ENCODE assay signal across 8 cellular contexts in genomic region chr17:76501827-76502307, GRCh38. TPM values are rescaled to one million over a fixed set of nuclear protein-coding genes. Genes with fewer than 3 reads are reported as not detected.
A peak's percentile ranks its signal among the peaks of the same experiment; 100 is the strongest.
DNase-seq lines count a peak whose midpoint lies in the region; TF ChIP-seq lines count a peak whose summit lies in the region.

No MANE protein-coding gene starts in this region.

- H3K27ac ChIP-seq in SJSA1, result 0 out of 2 replicates have a peak overlapping the region, but pooled peaks have one; percentile 5
- peak overlapping the region; percentile 60 to 87 for H3K27ac ChIP-seq in esophagus (ENCODE audit: low read depth in 2 of 2, low read length in 1 of 2)
- no peak overlapping the region for H3K27ac ChIP-seq in trophoblast cell (ENCODE audit: low read depth, low read length)

- no TSS peak for BruUV-seq in Caco-2 (replicated peaks; lab: Mats Ljungman, UMichigan)

- H3K9ac ChIP-seq in trophoblast cell (ENCODE audit: low read length), result no peak overlapping the region

- H2AK5ac ChIP-seq in trophoblast cell (ENCODE audit: low read length), result peak overlapping the region; percentile 1

- H3K9me3 Mint-ChIP-seq in Caco-2 (ENCODE audit: unreplicated experiment), result no peaks in the 10 kb centered on the region

- H3K27ac Mint-ChIP-seq in Caco-2 (ENCODE audit: unreplicated experiment), result peak overlapping the region; percentile 91

- peaks cover 10% of the 10 kb centered on the region for H3K36me3 Mint-ChIP-seq in Caco-2 (ENCODE audit: insufficient read depth, unreplicated experiment)

- H2AFZ ChIP-seq in trophoblast cell (ENCODE audit: insufficient read depth, low read length, poor library complexity), result peak overlapping the region; percentile 24

- peak overlapping the region; percentile 12 for H4K12ac ChIP-seq in trophoblast cell (ENCODE audit: low read depth, low read length)

- H2BK120ac ChIP-seq in trophoblast cell (ENCODE audit: insufficient read depth, low read length, poor library complexity), result no peak overlapping the region

- H3K4me1 Mint-ChIP-seq in Caco-2 (ENCODE audit: low read depth, unreplicated experiment), result peaks cover 21% of the 10 kb centered on the region

- no peak overlapping the region for H2BK12ac ChIP-seq in trophoblast cell (ENCODE audit: low read length)

- peak overlapping the region; percentile 33 for H3K14ac ChIP-seq in trophoblast cell (ENCODE audit: low read length)

- H4K8ac ChIP-seq in trophoblast cell (ENCODE audit: low read depth, low read length), result peak overlapping the region; percentile 13

- no peak for DNase-seq in Caco-2
- DNase-seq in SJSA1 (ENCODE audit: low read depth in 1 of 2, low spot score in 2 of 2), result no peak
- DNase-seq in trophoblast cell, result no peak
- DNase-seq in C1 segment of cervical spinal cord (lab: John Stamatoyannopoulos, UW), result no peak
- no peak for DNase-seq in pons (ENCODE audit: low spot score)
- no peak for DNase-seq in T1000 (lab: John Stamatoyannopoulos, UW)
- DNase-seq in OCI-M1 (lab: John Stamatoyannopoulos, UW), result no peak

- H2BK5ac ChIP-seq in trophoblast cell (ENCODE audit: low read depth, low read length, poor library complexity), result no peak overlapping the region

- no peaks in the 10 kb centered on the region for H3K79me2 ChIP-seq in trophoblast cell (ENCODE audit: control insufficient read depth, insufficient read depth, low read length, poor library complexity)

- no peaks in the 10 kb centered on the region for H3K27me3 Mint-ChIP-seq in Caco-2 (ENCODE audit: insufficient read depth, unreplicated experiment)

- CTCF ChIA-PET in Caco-2 (lab: Charles Lee), result interaction anchor here (0.6 to 1.7 kb wide), 5 partner anchors 35 to 555 kb away, joined by 3 to 12 read pairs (median 3); partner anchors contain the start of gene AANAT

- no peaks in the 10 kb centered on the region for H3K36me3 ChIP-seq in Caco-2 (ENCODE audit: control insufficient read depth, insufficient read depth, low read length)
- no peaks in the 10 kb centered on the region for H3K36me3 ChIP-seq in SJSA1
- peaks cover 0 to 4% of the 10 kb centered on the region in 2 donors for H3K36me3 ChIP-seq in esophagus (ENCODE audit: control insufficient read depth in 2 of 2, insufficient read depth in 2 of 2, low read length in 1 of 2)
- H3K36me3 ChIP-seq in trophoblast cell (ENCODE audit: control insufficient read depth in 1 of 2, insufficient read depth in 2 of 2, low read length in 2 of 2), result no peaks in the 10 kb centered on the region

- H3K9me3 ChIP-seq in Caco-2 (no peaks in the 10 kb centered on the region), SJSA1 (replicated peaks) (no peaks in the 10 kb centered on the region), esophagus (ENCODE audit: control insufficient read depth in 2 of 2, insufficient read depth in 1 of 2, low read depth in 1 of 2, low read length in 1 of 2) (no peaks in the 10 kb centered on the region), trophoblast cell (ENCODE audit: insufficient read depth, low read depth, low read length) (peaks cover 4% of the 10 kb centered on the region)

- no peak overlapping the region for H3K4ac ChIP-seq in trophoblast cell (ENCODE audit: low read depth, low read length)

- H3K4me1 ChIP-seq in Caco-2, result peaks cover 42% of the 10 kb centered on the region
- H3K4me1 ChIP-seq in SJSA1 (replicated peaks), result peaks cover 49% of the 10 kb centered on the region
- peaks cover 11 to 36% of the 10 kb centered on the region in 2 donors for H3K4me1 ChIP-seq in esophagus (ENCODE audit: control insufficient read depth in 2 of 2, insufficient read depth in 2 of 2, low read length in 1 of 2)
- H3K4me1 ChIP-seq in trophoblast cell (ENCODE audit: control insufficient read depth in 1 of 2, insufficient read depth in 2 of 2, low read length in 2 of 2), result peaks cover 23 to 34% of the 10 kb centered on the region in 2 experiments

- peak overlapping the region; percentile 30 for H3K4me3 ChIP-seq in Caco-2 (ENCODE audit: low read depth, low read length)
- peak overlapping the region; percentile 57 for H3K4me3 ChIP-seq in SJSA1
- peak overlapping the region in 1 of 2 donors; percentile 30 for H3K4me3 ChIP-seq in esophagus (ENCODE audit: low read depth in 1 of 2, low read length in 2 of 2)
- no peak overlapping the region for H3K4me3 ChIP-seq in trophoblast cell (ENCODE audit: low read depth, low read length)

- H3K18ac ChIP-seq in trophoblast cell (ENCODE audit: low read length), result no peak overlapping the region

- no peaks in the 10 kb centered on the region for H3K27me3 ChIP-seq in Caco-2 (replicated peaks; ENCODE audit: control insufficient read depth, insufficient read depth, low read length)
- H3K27me3 ChIP-seq in SJSA1 (replicated peaks), result no peaks in the 10 kb centered on the region
- no peaks in the 10 kb centered on the region for H3K27me3 ChIP-seq in esophagus (ENCODE audit: control insufficient read depth in 1 of 2, insufficient read depth in 2 of 2, low read length in 2 of 2)
- H3K27me3 ChIP-seq in trophoblast cell (ENCODE audit: insufficient read depth, low read length), result no peaks in the 10 kb centered on the region

- peaks cover 5% of the 10 kb centered on the region for H3K79me1 ChIP-seq in trophoblast cell (ENCODE audit: low read length)

- H3K23ac ChIP-seq in trophoblast cell (ENCODE audit: low read length), result no peak overlapping the region

- TF ChIP-seq CTCF in Caco-2 (IDR thresholded peaks at IDR 0.05; ENCODE audit: insufficient read depth in 1 of 2, low read depth in 1 of 2, low read length in 1 of 2, severe bottlenecking in 1 of 2, unreplicated experiment in 1 of 2), result no peak

- peak overlapping the region; percentile 3 for H4K91ac ChIP-seq in trophoblast cell (ENCODE audit: low read depth, low read length)

- WGBS in esophagus, 2 donors, result 67 to 76% methylated on average over 11 of the region's 11 CpGs
- no CpG with 5 or more reads among the region's 11 CpGs for whole genome bisulfite sequencing in trophoblast cell (ENCODE audit: extremely low coverage, insufficient coverage, insufficient read length)

- H3K4me3 Mint-ChIP-seq in Caco-2 (ENCODE audit: unreplicated experiment), result peak overlapping the region; percentile 87

- peak overlapping the region; percentile 95 for H3K4me2 ChIP-seq in trophoblast cell (ENCODE audit: low read length)

- intact Hi-C loops in Caco-2 (cut with micrococcal nuclease; ENCODE audit: unreplicated experiment), result no loop called here

- POLR2A ChIA-PET in Caco-2 (lab: Charles Lee), result interaction anchor here (0.6 kb wide), 1 partner anchor 119 kb away, joined by 4 read pairs; no protein-coding TSS in a partner anchor

RNA-seq across cellular contexts. Expression of gene RHBDF2, which starts 0.6 kb away (rescaled TPM):
- total RNA-seq in Caco-2 (2022), result 33.8 and 37.2 TPM in 2 replicates
- 5.8 and 9.2 TPM in 2 replicates for total RNA-seq in SJSA1 (2014; rRNA removed; shearing (Covaris generic))
- 10 to 100 TPM; 19.4 to 27.3 TPM for polyA plus RNA-seq in esophagus
- 11.1 and 11.6 TPM in 2 replicates for polyA plus RNA-seq in trophoblast cell (2013)

RNA-seq across cellular contexts. Expression of gene AANAT, which starts 34.5 kb away (rescaled TPM):
- not detected in 2 replicates for total RNA-seq in Caco-2 (2022)
- total RNA-seq in SJSA1 (2014; rRNA removed; shearing (Covaris generic)), result not detected in 2 replicates
- not detected for polyA plus RNA-seq in esophagus
- 0.07 TPM in 1 of 2 replicates, not detected in the other for polyA plus RNA-seq in trophoblast cell (2013)

RNA-seq across cellular contexts. Expression of gene CYGB, which starts 35.6 kb away (rescaled TPM):
- total RNA-seq in Caco-2 (2022), result 0.32 and 1.0 TPM in 2 replicates
- 4.4 and 5.2 TPM in 2 replicates for total RNA-seq in SJSA1 (2014; rRNA removed; shearing (Covaris generic))
- 1 to 10 TPM; 3.1 to 3.7 TPM for polyA plus RNA-seq in esophagus
- 5.7 and 6.8 TPM in 2 replicates for polyA plus RNA-seq in trophoblast cell (2013)

RNA-seq across cellular contexts. Expression of gene PRCD, which starts 38.0 kb away (rescaled TPM):
- not detected in 2 replicates for total RNA-seq in Caco-2 (2022)
- 0.13 TPM in 1 of 2 replicates, not detected in the other for total RNA-seq in SJSA1 (2014; rRNA removed; shearing (Covaris generic))
- 1 to 10 TPM; 1.2 to 3.0 TPM for polyA plus RNA-seq in esophagus
- polyA plus RNA-seq in trophoblast cell (2013), result 0.23 and 0.50 TPM in 2 replicates

RNA-seq across cellular contexts. Expression of gene UBE2O, which starts 48.9 kb away (rescaled TPM):
- total RNA-seq in Caco-2 (2022), result 37.6 and 39.2 TPM in 2 replicates
- total RNA-seq in SJSA1 (2014; rRNA removed; shearing (Covaris generic)), result 18.6 and 29.7 TPM in 2 replicates
- polyA plus RNA-seq in esophagus, result 1 to 10 TPM; 8.1 to 9.2 TPM
- 13.1 and 13.4 TPM in 2 replicates for polyA plus RNA-seq in trophoblast cell (2013)
